Comparison of ENCODE assay signal across 23 cellular contexts in the genomic region with DNA sequence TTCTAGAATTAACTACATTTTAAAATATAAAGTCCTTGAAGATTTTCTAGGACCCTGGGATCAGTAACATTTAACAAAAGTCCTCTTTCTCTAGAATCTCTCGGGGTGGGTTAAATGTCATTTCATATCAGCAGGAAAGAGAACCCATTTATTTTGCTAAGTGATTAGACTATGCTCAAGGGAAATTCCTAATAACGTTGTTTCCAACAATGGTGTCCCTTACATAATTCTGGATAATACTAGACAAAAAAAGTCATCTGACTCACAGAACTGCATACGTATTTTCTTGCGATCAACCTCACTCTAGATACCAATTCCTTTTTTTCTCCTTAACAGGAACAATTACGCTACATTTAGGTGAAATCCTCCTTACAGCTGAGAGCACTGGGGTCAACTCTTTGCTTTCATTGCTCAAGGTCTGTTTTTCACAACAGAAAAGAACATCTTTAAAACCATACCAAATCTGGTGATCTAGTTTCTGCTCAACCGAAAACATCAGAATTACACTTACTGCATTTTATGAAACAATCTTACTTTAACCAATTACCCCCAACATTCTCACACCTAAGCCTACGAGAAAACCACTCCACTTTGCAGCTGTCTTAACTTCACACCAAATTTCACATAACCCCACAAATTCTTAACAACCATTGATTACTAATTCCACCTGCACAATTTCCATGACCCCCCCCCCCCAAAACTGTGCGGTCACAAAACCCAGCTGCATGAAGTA.
A peak's percentile ranks its signal among the peaks of the same experiment; 100 is the strongest.
DNase-seq lines count a peak whose midpoint lies in the region; ATAC-seq, FAIRE-seq and TF ChIP-seq lines count a peak whose summit lies in the region.
"Had no signal": no experiment of that assay in that cellular context is flagged by ENCODE, and none has a peak within 500 bp of the region (broad histone marks: within the 10 kb centered on the region; RNA-seq: fewer than 3 reads in every experiment).

No MANE protein-coding gene starts in this region.

- peaks cover 28% of the 10 kb centered on the region for H3K4me1 ChIP-seq in vagina
- H3K4me1 ChIP-seq: breast epithelium, Caco-2, prostate gland, upper lobe of right lung had no signal

- H3K4me3 Mint-ChIP-seq in activated CD4-positive, alpha-beta memory T cell treated with anti-CD3 and anti-CD28 coated beads, Interleukin-2, amount 10 ng/mL, durations not matched to agents 7 days and 5 days: peak overlapping the region; percentile 9
- H3K4me3 Mint-ChIP-seq in central memory CD8-positive, alpha-beta T cell: peak overlapping the region; percentile 75
- H3K4me3 Mint-ChIP-seq: WTC11 had no signal

- no peaks in the 10 kb centered on the region for H3K27me3 Mint-ChIP-seq in activated CD4-positive, alpha-beta memory T cell treated with anti-CD3 and anti-CD28 coated beads, Interleukin-2, amount 10 ng/mL, durations not matched to agents 7 days and 5 days
- H3K27me3 Mint-ChIP-seq in central memory CD8-positive, alpha-beta T cell: no peaks in the 10 kb centered on the region

- H3K9me3 Mint-ChIP-seq in activated CD4-positive, alpha-beta memory T cell treated with anti-CD3 and anti-CD28 coated beads, Interleukin-2, amount 10 ng/mL, durations not matched to agents 7 days and 5 days: no peaks in the 10 kb centered on the region
- no peaks in the 10 kb centered on the region for H3K9me3 Mint-ChIP-seq in central memory CD8-positive, alpha-beta T cell
- H3K9me3 Mint-ChIP-seq: WTC11 had no signal

- no peak overlapping the region for H3K4me3 ChIP-seq in vagina
- H3K4me3 ChIP-seq: breast epithelium, heart left ventricle, left ventricle myocardium inferior, prostate gland, upper lobe of right lung had no signal

- peaks cover 82% of the 10 kb centered on the region for H3K4me1 Mint-ChIP-seq in activated CD4-positive, alpha-beta memory T cell treated with anti-CD3 and anti-CD28 coated beads, Interleukin-2, amount 10 ng/mL, durations not matched to agents 7 days and 5 days
- H3K4me1 Mint-ChIP-seq in central memory CD8-positive, alpha-beta T cell: peaks cover 93% of the 10 kb centered on the region

- TF ChIP-seq POLR2A in vagina (IDR thresholded peaks at IDR 0.05): no peak

- FAIRE-seq in urothelium cell line (lab: Jason Lieb, UNC): peak; percentile 32

- POLR2A ChIA-PET in activated CD4-positive, alpha-beta memory T cell treated with anti-CD3 and anti-CD28 coated beads, Interleukin-2, amount 10 ng/mL, durations not matched to agents 7 days and 5 days (lab: Charles Lee): interaction anchor here (1.3 to 10.0 kb wide), 9 partner anchors 10 to 50 kb away, joined by 3 to 231 read pairs (median 6); no protein-coding TSS in a partner anchor

- intact Hi-C loops in vagina (cut with DNase I): no loop called here

- H3K27me3 ChIP-seq in vagina: no peaks in the 10 kb centered on the region
- H3K27me3 ChIP-seq: breast epithelium, heart left ventricle, upper lobe of right lung had no signal

- H3K27ac Mint-ChIP-seq in activated CD4-positive, alpha-beta memory T cell treated with anti-CD3 and anti-CD28 coated beads, Interleukin-2, amount 10 ng/mL, durations not matched to agents 7 days and 5 days: peak overlapping the region; percentile 86
- peak overlapping the region; percentile 81 for H3K27ac Mint-ChIP-seq in central memory CD8-positive, alpha-beta T cell (ENCODE audit: low read depth)
- H3K27ac Mint-ChIP-seq: WTC11 had no signal

- no peaks in the 10 kb centered on the region for H3K9me3 ChIP-seq in vagina
- H3K9me3 ChIP-seq: breast epithelium, Caco-2, heart left ventricle, left ventricle myocardium inferior, prostate gland, upper lobe of right lung had no signal

- H3K36me3 ChIP-seq in vagina: no peaks in the 10 kb centered on the region
- H3K36me3 ChIP-seq: breast epithelium, heart left ventricle, left ventricle myocardium inferior, prostate gland, upper lobe of right lung had no signal

- H3K27ac ChIP-seq in vagina: no peak overlapping the region
- H3K27ac ChIP-seq: breast epithelium, left ventricle myocardium inferior, prostate gland, upper lobe of right lung had no signal

- peaks cover 47% of the 10 kb centered on the region for H3K36me3 Mint-ChIP-seq in activated CD4-positive, alpha-beta memory T cell treated with anti-CD3 and anti-CD28 coated beads, Interleukin-2, amount 10 ng/mL, durations not matched to agents 7 days and 5 days (ENCODE audit: low read depth)
- H3K36me3 Mint-ChIP-seq in central memory CD8-positive, alpha-beta T cell (ENCODE audit: insufficient read depth): peaks cover 13% of the 10 kb centered on the region
- H3K36me3 Mint-ChIP-seq: WTC11 had no signal

- ATAC-seq in central memory CD8-positive, alpha-beta T cell (replicated peaks; ENCODE audit: extremely low read depth, poor library complexity, severe bottlenecking): peak; percentile 70
- no peak for ATAC-seq in HG02610 (IDR thresholded peaks at IDR 0.05; ENCODE audit: unreplicated experiment)
- ATAC-seq: upper lobe of right lung, WTC11 had no signal

- CTCF ChIA-PET in activated CD4-positive, alpha-beta memory T cell treated with anti-CD3 and anti-CD28 coated beads, Interleukin-2, amount 10 ng/mL, durations not matched to agents 7 days and 5 days (lab: Charles Lee): interaction anchor here (0.6 to 2.3 kb wide), 8 partner anchors 9 to 53 kb away, joined by 3 to 20 read pairs (median 4); no protein-coding TSS in a partner anchor

- DNase-seq in stimulated activated naive CD4-positive, alpha-beta T cell treated with Interleukin-2 at 50 U/mL for 16 hours (lab: John Stamatoyannopoulos, UW): peak; percentile 62
- no peak for DNase-seq in stimulated activated naive CD4-positive, alpha-beta T cell (lab: John Stamatoyannopoulos, UW)
- no peak for DNase-seq in activated CD4-positive, alpha-beta memory T cell treated with anti-CD3 and anti-CD28 coated beads, Interleukin-2, amount 10 ng/mL, durations not matched to agents 7 days and 5 days
- no peak for DNase-seq in central memory CD8-positive, alpha-beta T cell (ENCODE audit: low spot score in 2 of 2)
- DNase-seq in urothelium cell line (ENCODE audit: low spot score) (no peak), vagina (ENCODE audit: extremely low spot score in 2 of 2) (no peak), A172 (ENCODE audit: low spot score) (no peak)
- DNase-seq: activated CD8-positive, alpha-beta memory T cell treated with anti-CD3 and anti-CD28 coated beads, Interleukin-2, amount 50 U/mL, for 48 hours; Caco-2; cortex of kidney; HCEC 1CT; heart left ventricle; left ventricle myocardium inferior; NCI-H1048; NCI-H2029; NCI-H510A; stimulated activated CD4-positive, alpha-beta T cell treated with anti-CD3 and anti-CD28 coated beads, Interleukin-2, amount 100 ng/mL, for 24 hours; T-helper 9 cell; upper lobe of right lung had no signal

- TF ChIP-seq CTCF in vagina (IDR thresholded peaks at IDR 0.05): no peak
